In genomic region chr5:172868436-172868923, GRCh38 we compare ENCODE assay signal across 1 cellular context.
TF ChIP-seq lines count a peak whose summit lies in the region.

No MANE protein-coding gene starts in this region.

TF ChIP-seq in HepG2, 621 proteins besides CTCF, POLR2A, EP300 and RAD21 (continued from another document and continues in another):
- no peak for TF ChIP-seq ZBTB34 (CRISPR knock-in tag; IDR thresholded peaks at IDR 0.05)
- no peak for TF ChIP-seq ARID2 (CRISPR knock-in tag; IDR thresholded peaks at IDR 0.05; ENCODE audit: borderline replicate concordance)
- no peak for TF ChIP-seq GATAD1 (CRISPR knock-in tag; IDR thresholded peaks at IDR 0.05)
- TF ChIP-seq ZNF781 (CRISPR knock-in tag; IDR thresholded peaks at IDR 0.05; ENCODE audit: borderline replicate concordance, not compliant biosample characterization), result no peak
- TF ChIP-seq KMT2A (CRISPR knock-in tag; IDR thresholded peaks at IDR 0.05), result no peak
- peak; percentile 49 for TF ChIP-seq STAG1 (CRISPR knock-in tag; IDR thresholded peaks at IDR 0.05)
- no peak for TF ChIP-seq PAWR (CRISPR knock-in tag; IDR thresholded peaks at IDR 0.05; ENCODE audit: borderline replicate concordance)
- TF ChIP-seq E2F2 (CRISPR knock-in tag; IDR thresholded peaks at IDR 0.05; ENCODE audit: borderline replicate concordance), result no peak
- TF ChIP-seq PTBP1 (IDR thresholded peaks at IDR 0.05; ENCODE audit: low read depth, low read length, poor library complexity, severe bottlenecking), result no peak
- TF ChIP-seq PHF21A (CRISPR knock-in tag; IDR thresholded peaks at IDR 0.05), result no peak
- no peak for TF ChIP-seq NFIB (CRISPR knock-in tag; IDR thresholded peaks at IDR 0.05; ENCODE audit: borderline replicate concordance)
- no peak for TF ChIP-seq SALL2 (CRISPR knock-in tag; IDR thresholded peaks at IDR 0.05)
- peak; percentile 23; the same call in 1 of the 2 replicates for TF ChIP-seq TBX2 (CRISPR knock-in tag; IDR thresholded peaks at IDR 0.05; ENCODE audit: borderline replicate concordance)
- no peak for TF ChIP-seq ZNF513 (CRISPR knock-in tag; conservative IDR thresholded peaks at IDR 0.05)
- TF ChIP-seq NFKB2 (CRISPR knock-in tag; IDR thresholded peaks at IDR 0.05; ENCODE audit: borderline replicate concordance), result no peak
- TF ChIP-seq SYNCRIP (IDR thresholded peaks at IDR 0.05; ENCODE audit: insufficient read depth, low read depth, low read length), result no peak
- no peak for TF ChIP-seq CBX1 (IDR thresholded peaks at IDR 0.05; ENCODE audit: low read depth)
- TF ChIP-seq ZNF674 (CRISPR knock-in tag; IDR thresholded peaks at IDR 0.05; ENCODE audit: low read depth), result no peak
- TF ChIP-seq TMF1 (CRISPR knock-in tag; IDR thresholded peaks at IDR 0.05; ENCODE audit: low read depth), result no peak
- TF ChIP-seq ZNF788 (CRISPR knock-in tag; IDR thresholded peaks at IDR 0.05; ENCODE audit: borderline replicate concordance), result no peak
- TF ChIP-seq FOSL1 (CRISPR knock-in tag; IDR thresholded peaks at IDR 0.05; ENCODE audit: borderline replicate concordance), result peak; percentile 67; the same call in 1 of the 2 replicates
- TF ChIP-seq ZNF816 (CRISPR knock-in tag; IDR thresholded peaks at IDR 0.05; ENCODE audit: borderline replicate concordance), result 0 out of 2 replicates have a peak, but pooled peaks have one; percentile 38
- no peak for TF ChIP-seq ZBTB14 (CRISPR knock-in tag; IDR thresholded peaks at IDR 0.05)
- no peak for TF ChIP-seq ZGPAT (CRISPR knock-in tag; IDR thresholded peaks at IDR 0.05)
- TF ChIP-seq MXD3 (CRISPR knock-in tag; IDR thresholded peaks at IDR 0.05), result no peak
- peak; percentile 95 for TF ChIP-seq FOSL2 (CRISPR knock-in tag; IDR thresholded peaks at IDR 0.05)
- no peak for TF ChIP-seq KDM4B (CRISPR knock-in tag; IDR thresholded peaks at IDR 0.05)
- no peak for TF ChIP-seq ZNF883 (CRISPR knock-in tag; IDR thresholded peaks at IDR 0.05; ENCODE audit: not compliant biosample characterization)
- TF ChIP-seq ZNF264 (CRISPR knock-in tag; IDR thresholded peaks at IDR 0.05), result no peak
- TF ChIP-seq ZNF121 (CRISPR knock-in tag; IDR thresholded peaks at IDR 0.05), result no peak
- no peak for TF ChIP-seq CEBPB (IDR thresholded peaks at IDR 0.05; ENCODE audit: borderline replicate concordance, low read depth, low read length)
- TF ChIP-seq MTA3 (CRISPR knock-in tag; IDR thresholded peaks at IDR 0.05), result no peak
- peak; percentile 55 for TF ChIP-seq FOXA3 (CRISPR knock-in tag; IDR thresholded peaks at IDR 0.05)
- TF ChIP-seq ZNF431 (CRISPR knock-in tag; IDR thresholded peaks at IDR 0.05; ENCODE audit: borderline replicate concordance, low read depth), result no peak
- TF ChIP-seq ZBTB39 (CRISPR knock-in tag; IDR thresholded peaks at IDR 0.05), result no peak
- no peak for TF ChIP-seq HNRNPUL1 (IDR thresholded peaks at IDR 0.05; ENCODE audit: low read depth, low read length)
- no peak for TF ChIP-seq KLF11 (CRISPR knock-in tag; IDR thresholded peaks at IDR 0.05)
- TF ChIP-seq ZNF225 (CRISPR knock-in tag; IDR thresholded peaks at IDR 0.05), result no peak
- TF ChIP-seq ZC3H4 (CRISPR knock-in tag; IDR thresholded peaks at IDR 0.05; ENCODE audit: borderline replicate concordance), result no peak
- TF ChIP-seq RFX3 (CRISPR knock-in tag; IDR thresholded peaks at IDR 0.05), result no peak
- TF ChIP-seq ZNF749 (CRISPR knock-in tag; IDR thresholded peaks at IDR 0.05; ENCODE audit: borderline replicate concordance), result no peak
- TF ChIP-seq ZNF746 (CRISPR knock-in tag; IDR thresholded peaks at IDR 0.05), result no peak
- TF ChIP-seq ETV5 (CRISPR knock-in tag; IDR thresholded peaks at IDR 0.05; ENCODE audit: borderline replicate concordance), result peak; percentile 88; the same call in 1 of the 2 replicates
- TF ChIP-seq ATF1 (CRISPR knock-in tag; IDR thresholded peaks at IDR 0.05), result no peak
- no peak for TF ChIP-seq CCAR2 (optimal IDR thresholded peaks at IDR 0.05; ENCODE audit: low read depth, low read length)
- TF ChIP-seq ZNF577 (CRISPR knock-in tag; IDR thresholded peaks at IDR 0.05; ENCODE audit: borderline replicate concordance, low read depth), result no peak
- TF ChIP-seq ZNF564 (CRISPR knock-in tag; IDR thresholded peaks at IDR 0.05), result no peak
- TF ChIP-seq ZNF792 (CRISPR knock-in tag; IDR thresholded peaks at IDR 0.05), result no peak
- TF ChIP-seq ZSCAN22 (CRISPR knock-in tag; IDR thresholded peaks at IDR 0.05), result no peak
- TF ChIP-seq BHLHE40 (IDR thresholded peaks at IDR 0.05; ENCODE audit: low read length), result no peak
- no peak for TF ChIP-seq PRMT3 (CRISPR knock-in tag; IDR thresholded peaks at IDR 0.05; ENCODE audit: borderline replicate concordance, low read depth)
- no peak for TF ChIP-seq MBNL3 (CRISPR knock-in tag; conservative IDR thresholded peaks at IDR 0.05)
- no peak for TF ChIP-seq ZNF232 (CRISPR knock-in tag; IDR thresholded peaks at IDR 0.05; ENCODE audit: borderline replicate concordance)
- no peak for TF ChIP-seq HIC2 (CRISPR knock-in tag; IDR thresholded peaks at IDR 0.05; ENCODE audit: low read depth)
- no peak for TF ChIP-seq HDAC6 (IDR thresholded peaks at IDR 0.05; ENCODE audit: low read depth, low read length)
- TF ChIP-seq TSC22D2 (CRISPR knock-in tag; IDR thresholded peaks at IDR 0.05; ENCODE audit: borderline replicate concordance), result no peak
- no peak for TF ChIP-seq ZNF556 (CRISPR knock-in tag; IDR thresholded peaks at IDR 0.05; ENCODE audit: borderline replicate concordance)
- no peak for TF ChIP-seq ZNF335 (CRISPR knock-in tag; IDR thresholded peaks at IDR 0.05)
- TF ChIP-seq ZFP36 (IDR thresholded peaks at IDR 0.05; ENCODE audit: borderline replicate concordance, low read depth, low read length, partially characterized antibody), result no peak
- no peak for TF ChIP-seq ZNF607 (CRISPR knock-in tag; IDR thresholded peaks at IDR 0.05; ENCODE audit: borderline replicate concordance)
- TF ChIP-seq MAFF (IDR thresholded peaks at IDR 0.05; ENCODE audit: low read depth, low read length), result peak; percentile 67
- no peak for TF ChIP-seq PCBP1 (IDR thresholded peaks at IDR 0.05; ENCODE audit: borderline replicate concordance, low read depth, low read length)
- TF ChIP-seq MAX (IDR thresholded peaks at IDR 0.05), result no peak; the same call in 1 of the 2 replicates
- no peak for TF ChIP-seq ZNF569 (CRISPR knock-in tag; IDR thresholded peaks at IDR 0.05; ENCODE audit: borderline replicate concordance)
- TF ChIP-seq HOXD1 (CRISPR knock-in tag; IDR thresholded peaks at IDR 0.05), result peak; percentile 88; the same call in 1 of the 2 replicates
- no peak for TF ChIP-seq JARID2 (CRISPR knock-in tag; IDR thresholded peaks at IDR 0.05; ENCODE audit: insufficient replicate concordance)
- TF ChIP-seq ZNF670 (CRISPR knock-in tag; IDR thresholded peaks at IDR 0.05; ENCODE audit: borderline replicate concordance), result no peak
- no peak for TF ChIP-seq ATF6 (CRISPR knock-in tag; conservative IDR thresholded peaks at IDR 0.05)
